In the genomic region with DNA sequence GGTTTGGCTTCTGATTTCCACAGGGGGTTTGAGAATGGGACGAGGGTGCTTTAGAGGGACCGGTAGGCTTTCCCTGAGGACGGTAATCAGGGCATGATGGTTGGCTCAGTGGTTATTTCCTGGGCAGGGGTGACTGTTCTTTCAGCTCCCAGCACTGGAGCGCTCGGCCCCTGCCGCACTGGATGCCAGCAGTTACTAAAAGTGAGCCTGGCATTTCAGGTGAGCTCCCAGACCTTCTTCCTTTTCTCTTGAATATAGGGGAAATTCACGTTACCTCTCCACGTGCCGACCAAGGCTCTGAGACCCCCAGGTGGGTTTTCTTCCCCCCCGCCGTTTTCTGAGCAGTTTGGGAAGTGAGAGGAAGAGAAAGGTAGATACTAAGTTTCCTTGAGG, we compare ENCODE assay signal across 8 cellular contexts. TPM values are rescaled to one million over a fixed set of nuclear protein-coding genes. Genes with fewer than 3 reads are reported as not detected.
DNase-seq lines count a peak whose midpoint lies in the region; ATAC-seq, FAIRE-seq and TF ChIP-seq lines count a peak whose summit lies in the region.

No MANE protein-coding gene starts in this region.

- H3K4me3 Mint-ChIP-seq in activated B cell treated with CpG ODN at 0.5 μM for 24 hours = peak overlapping the region; percentile 89

- H3K4me1 Mint-ChIP-seq in activated B cell treated with CpG ODN at 0.5 μM for 24 hours = peaks cover 59% of the 10 kb centered on the region

- peak overlapping the region; percentile 86 for H2AFZ ChIP-seq in GM23248

- H3K9ac ChIP-seq in GM23248 = peak overlapping the region; percentile 83

- H3K27me3 ChIP-seq in GM23248 (replicated peaks; ENCODE audit: insufficient read depth) = no peaks in the 10 kb centered on the region
- no peaks in the 10 kb centered on the region for H3K27me3 ChIP-seq in right cardiac atrium (ENCODE audit: control insufficient read depth, insufficient read depth)
- H3K27me3 ChIP-seq in small intestine (ENCODE audit: control insufficient read depth in 2 of 2, insufficient read depth in 2 of 2, low read length in 2 of 2) = no peaks in the 10 kb centered on the region

- H3K4me2 ChIP-seq in GM23248 (ENCODE audit: unreplicated experiment) = peak overlapping the region; percentile 83

- in situ Hi-C loops in GM23248 (cut with MboI) = no loop called here

- FAIRE-seq in small intestine (lab: Jason Lieb, UNC) = no peak

- WGBS in GM23248 (ENCODE audit: low coverage in 1 of 2, low lambda C conversion rate in 2 of 2, missing lambda C conversion rate in 2 of 2), 2 experiments = 34 to 37% methylated on average over 11 of the region's 11 CpGs
- whole genome bisulfite sequencing in right cardiac atrium = 29% methylated on average over 11 of the region's 11 CpGs
- 29 to 35% (median 32%) methylated on average over 10 to 11 of the region's 11 CpGs for WGBS in small intestine, 3 donors

- DNase-seq in GM23248 = no peak
- no peak for DNase-seq in activated B cell treated with CpG ODN at 0.5 μM for 24 hours
- no peak for DNase-seq in right cardiac atrium
- no peak for DNase-seq in small intestine
- no peak for DNase-seq in kidney tubule cell (ENCODE audit: low spot score)
- no peak for DNase-seq in D341Med (ENCODE audit: low spot score)
- DNase-seq in RPMI8226 = no peak
- no peak for DNase-seq in stimulated activated CD4-positive, alpha-beta T cell treated with anti-CD3 and anti-CD28 coated beads, Interleukin-1b, Interleukin-23, amount 100 ng/mL, for 48 hours

- H3K27ac Mint-ChIP-seq in activated B cell treated with CpG ODN at 0.5 μM for 24 hours = peak overlapping the region; percentile 89

- no peaks in the 10 kb centered on the region for H3K36me3 ChIP-seq in GM23248 (ENCODE audit: low read depth)
- H3K36me3 ChIP-seq in small intestine (ENCODE audit: control insufficient read depth in 2 of 2, insufficient read depth in 2 of 2, low read length in 2 of 2) = peaks cover 0 to 2% of the 10 kb centered on the region in 2 donors

- H3K9me3 Mint-ChIP-seq in activated B cell treated with CpG ODN at 0.5 μM for 24 hours = no peaks in the 10 kb centered on the region

- CTCF ChIA-PET in activated B cell treated with CpG ODN at 0.5 μM for 24 hours (lab: Charles Lee) = interaction anchor here (1.2 to 6.7 kb wide), 5 partner anchors 9 to 282 kb away, joined by 3 to 78 read pairs (median 7); a partner anchor contains a TSS

- POLR2A ChIA-PET in activated B cell treated with CpG ODN at 0.5 μM for 24 hours (lab: Charles Lee) = interaction anchor here (0.6 to 7.7 kb wide), 12 partner anchors 10 to 1701 kb away, joined by 3 to 94 read pairs (median 6); a partner anchor contains a TSS

- H3K9me2 ChIP-seq in GM23248 (ENCODE audit: insufficient read depth) = no peaks in the 10 kb centered on the region

- intact Hi-C loops in activated B cell treated with CpG ODN at 0.5 μM for 24 hours (cut with micrococcal nuclease) = loop anchor here (5.0 kb wide), 3 partner anchors 865 to 1950 kb away; a partner anchor contains a TSS
- intact Hi-C loops in right cardiac atrium (cut with DNase I) = loop anchor here in 2 of 4 donors (5.0 to 10.0 kb wide), 2 partner anchors 170 to 277 kb away; a partner anchor contains a TSS

- H3K4me3 ChIP-seq in GM23248 = peak overlapping the region; percentile 85
- peak overlapping the region; percentile 70 for H3K4me3 ChIP-seq in right cardiac atrium (ENCODE audit: low read length)
- peak overlapping the region; percentile 62 to 86 for H3K4me3 ChIP-seq in small intestine (ENCODE audit: low read depth in 1 of 2, low read length in 2 of 2)

- peaks cover 21% of the 10 kb centered on the region for H3K4me1 ChIP-seq in GM23248 (ENCODE audit: insufficient read depth)
- H3K4me1 ChIP-seq in right cardiac atrium (ENCODE audit: control insufficient read depth, insufficient read depth, low read length) = peaks cover 7% of the 10 kb centered on the region
- H3K4me1 ChIP-seq in small intestine (ENCODE audit: control insufficient read depth in 2 of 2, insufficient read depth in 1 of 2, low read depth in 1 of 2, low read length in 1 of 2) = peaks cover 3 to 5% of the 10 kb centered on the region in 2 donors

- ATAC-seq in activated B cell treated with CpG ODN at 0.5 μM for 24 hours (ENCODE audit: low read depth) (no peak), right cardiac atrium (no peak)

- H3K9me3 ChIP-seq in GM23248 (ENCODE audit: low read depth) = no peaks in the 10 kb centered on the region
- H3K9me3 ChIP-seq in right cardiac atrium (ENCODE audit: control insufficient read depth, low read length) = no peaks in the 10 kb centered on the region
- no peaks in the 10 kb centered on the region for H3K9me3 ChIP-seq in small intestine (ENCODE audit: control insufficient read depth, low read depth)

- H3K36me3 Mint-ChIP-seq in activated B cell treated with CpG ODN at 0.5 μM for 24 hours (ENCODE audit: low read depth) = peaks cover 23% of the 10 kb centered on the region

- H4K20me1 ChIP-seq in GM23248 (ENCODE audit: insufficient read depth) = no peaks in the 10 kb centered on the region

- H3F3A ChIP-seq in GM23248 (ENCODE audit: insufficient read depth) = peaks cover 41% of the 10 kb centered on the region

- 0 out of 2 replicates have a peak overlapping the region, but pooled peaks have one; percentile 39 for H3K27ac ChIP-seq in GM23248
- peak overlapping the region; percentile 88 for H3K27ac ChIP-seq in right cardiac atrium (ENCODE audit: low read length)
- peak overlapping the region in 1 of 2 donors; percentile 96 for H3K27ac ChIP-seq in small intestine (ENCODE audit: low read depth in 1 of 2, low read length in 1 of 2)

- no peak for TF ChIP-seq CTCF in activated B cell treated with CpG ODN at 0.5 μM for 24 hours (IDR thresholded peaks at IDR 0.05)

- H3K79me2 ChIP-seq in GM23248 (ENCODE audit: insufficient read depth) = peaks cover 30% of the 10 kb centered on the region

- H3K27me3 Mint-ChIP-seq in activated B cell treated with CpG ODN at 0.5 μM for 24 hours = no peaks in the 10 kb centered on the region

RNA-seq across cellular contexts. Expression of a gene that starts 1.0 kb away (rescaled TPM):
- 77.9 and 89.8 TPM in 2 replicates for total RNA-seq in GM23248 (2014; rRNA removed; shearing (Covaris generic))
- 66.7 and 74.9 TPM in 2 replicates for polyA plus RNA-seq in GM23248 (2016; fragmentation: Nextera tagmentation; extraction: Ambion mirVana)
- 24.1 and 24.4 TPM in 2 replicates for total RNA-seq in activated B cell treated with CpG ODN at 0.5 μM for 24 hours
- 10 to 100 TPM; 37.6 to 40.2 (median 38.3) TPM for total RNA-seq in right cardiac atrium
- 67.8 TPM for polyA plus RNA-seq in right cardiac atrium
- polyA plus RNA-seq in small intestine = 10 to 100 TPM; 66.2 to 85.7 (median 68.4) TPM

RNA-seq across cellular contexts. Expression of a gene that starts 34.8 kb away (rescaled TPM):
- 1.1 TPM in 1 of 2 replicates, not detected in the other for total RNA-seq in GM23248 (2014; rRNA removed; shearing (Covaris generic))
- polyA plus RNA-seq in GM23248 (2016; fragmentation: Nextera tagmentation; extraction: Ambion mirVana) (not detected in 2 replicates), right cardiac atrium (0.09 TPM), small intestine (under 1 TPM in 1 of 3 donors, not detected in 2; 0.18 TPM)
- total RNA-seq in activated B cell treated with CpG ODN at 0.5 μM for 24 hours (0.58 and 1.4 TPM in 2 replicates), right cardiac atrium (under 1 TPM; 0.06 to 0.40 (median 0.20) TPM)
